ENCODE assay signal across 8 cellular contexts in genomic region chr5:81749186-81749561, GRCh38. TPM values are rescaled to one million over a fixed set of nuclear protein-coding genes. Genes with fewer than 3 reads are reported as not detected.
A peak's percentile ranks its signal among the peaks of the same experiment; 100 is the strongest.
DNase-seq lines count a peak whose midpoint lies in the region; ATAC-seq and TF ChIP-seq lines count a peak whose summit lies in the region.

No MANE protein-coding gene starts in this region.

- CTCF ChIA-PET in PC-3 (lab: Charles Lee): no interaction called here

- H2AFZ ChIP-seq in PC-3 (ENCODE audit: low read length): no peak overlapping the region

- no peaks in the 10 kb centered on the region for H4K20me1 ChIP-seq in PC-3 (ENCODE audit: low read length)

- H3K9ac ChIP-seq in PC-3 (ENCODE audit: low read length): no peak overlapping the region

- TF ChIP-seq POLR2A in prostate gland (IDR thresholded peaks at IDR 0.05): no peak

- H3K9me3 ChIP-seq in PC-3 (ENCODE audit: low read length): no peaks in the 10 kb centered on the region
- H3K9me3 ChIP-seq in prostate gland: no peaks in the 10 kb centered on the region

- no peak for ATAC-seq in PC-3
- no peak for ATAC-seq in GM19351 (IDR thresholded peaks at IDR 0.05; ENCODE audit: unreplicated experiment)
- ATAC-seq in foreskin keratinocyte: no peak
- no peak for ATAC-seq in HG02970 (IDR thresholded peaks at IDR 0.05; ENCODE audit: low FRiP score, unreplicated experiment)

- intact Hi-C loops in PC-3 (cut with micrococcal nuclease): loop anchor here (1.0 to 2.0 kb wide), 3 partner anchors 234 to 1859 kb away; no protein-coding TSS in a partner anchor
- intact Hi-C loops in prostate gland (cut with DNase I): loop anchor here (5.0 kb wide), 2 partner anchors 327 to 473 kb away; no protein-coding TSS in a partner anchor

- no peaks in the 10 kb centered on the region for H3K9me2 ChIP-seq in PC-3 (replicated peaks; ENCODE audit: low read length)

- DNase-seq in G401 (ENCODE audit: low spot score) (peak; percentile 57), PC-3 (no peak), epithelial cell of proximal tubule (ENCODE audit: low read depth) (no peak), prostate gland (ENCODE audit: low spot score) (peak; percentile 13), foreskin keratinocyte (no peak), AG08395 (ENCODE audit: low spot score) (no peak)

- no TSS peak for BruUV-seq in PC-3 (replicated peaks; lab: Mats Ljungman, UMichigan)

- 3% methylated on average over 7 of the region's 7 CpGs for WGBS in prostate gland

- in situ Hi-C loops in G401 (cut with HindIII; ENCODE audit: low sequenced_read_pairs): no loop called here

- peak overlapping the region; percentile 71; the same call in 1 of the 2 replicates for H3K4me2 ChIP-seq in PC-3 (ENCODE audit: low read length)

- H3K27me3 ChIP-seq in PC-3 (ENCODE audit: low read length): peaks cover 14% of the 10 kb centered on the region; the same call in 1 of the 2 replicates
- no peaks in the 10 kb centered on the region for H3K27me3 ChIP-seq in prostate gland (replicated peaks; ENCODE audit: insufficient read depth)
- H3K27me3 ChIP-seq in foreskin keratinocyte: peaks cover 4% of the 10 kb centered on the region

- H3K79me2 ChIP-seq in PC-3 (ENCODE audit: low read length): no peaks in the 10 kb centered on the region

- peaks cover 6% of the 10 kb centered on the region for H3K4me1 ChIP-seq in PC-3 (ENCODE audit: insufficient read depth, low read length)
- H3K4me1 ChIP-seq in prostate gland (replicated peaks): peaks cover 2% of the 10 kb centered on the region
- peaks cover 9% of the 10 kb centered on the region for H3K4me1 ChIP-seq in foreskin keratinocyte

- H3K4me3 ChIP-seq in PC-3 (ENCODE audit: low read length) (peak overlapping the region; percentile 64; the same call in 1 of the 2 replicates), epithelial cell of proximal tubule (ENCODE audit: low read depth, low read length) (peak overlapping the region; percentile 82), prostate gland (peak overlapping the region; percentile 82 to 88)

- POLR2A ChIA-PET in PC-3 (lab: Charles Lee; ENCODE audit: unreplicated experiment): no interaction called here

- H3F3A ChIP-seq in PC-3 (ENCODE audit: low read length, unreplicated experiment): no peaks in the 10 kb centered on the region

- TF ChIP-seq CTCF in PC-3 (conservative IDR thresholded peaks at IDR 0.05; ENCODE audit: low read depth, low read length): no peak
- no peak for TF ChIP-seq CTCF in epithelial cell of proximal tubule (conservative IDR thresholded peaks at IDR 0.05; ENCODE audit: low read depth, low read length)
- no peak for TF ChIP-seq CTCF in prostate gland (IDR thresholded peaks at IDR 0.05)
- TF ChIP-seq CTCF in foreskin keratinocyte (conservative IDR thresholded peaks at IDR 0.05): no peak

- no peak overlapping the region for H3K27ac ChIP-seq in PC-3 (ENCODE audit: low read length)
- H3K27ac ChIP-seq in prostate gland: peak overlapping the region; percentile 88 to 97
- H3K27ac ChIP-seq in foreskin keratinocyte: no peak overlapping the region

- no peaks in the 10 kb centered on the region for H3K36me3 ChIP-seq in PC-3 (ENCODE audit: low read depth, low read length)
- no peaks in the 10 kb centered on the region for H3K36me3 ChIP-seq in prostate gland

RNA-seq across cellular contexts. Expression of gene SSBP2, which starts 1.7 kb away (rescaled TPM):
- total RNA-seq in G401 (2014; rRNA removed; shearing (Covaris generic)): 21.8 and 23.7 TPM in 2 replicates
- total RNA-seq in PC-3 (2014; rRNA removed): 5.8 and 9.0 TPM in 2 replicates
- 3.9 and 7.7 TPM in 2 replicates for total RNA-seq in epithelial cell of proximal tubule
- 10 to 100 TPM; 25.1 to 26.9 TPM for total RNA-seq in prostate gland
- total RNA-seq in foreskin keratinocyte: 7.2 and 8.0 TPM in 2 replicates
- 6.3 and 6.5 TPM in 2 replicates for polyA plus RNA-seq in foreskin keratinocyte

Comparison
In these comparisons a context has a peak if more than half of its experiments do, and no peak if none do; other contexts are left out.
1. DNase-seq: peak in G401 (single experiment) and prostate gland (single experiment); none in PC-3 (single experiment), epithelial cell of proximal tubule (single experiment), foreskin keratinocyte (0 of 2) and AG08395 (single experiment).
2. H3K27ac ChIP-seq: peak in prostate gland (2 of 2); none in PC-3 (single experiment) and foreskin keratinocyte (single experiment).
3. Peak in every context shown above with its lines, with median percentiles within 50 percentile points of each other: H3K4me3 ChIP-seq.